Comparison of ENCODE assay signal across 7 cellular contexts in genomic region chr4:159251580-159251979, GRCh38.
DNase-seq lines count a peak whose midpoint lies in the region; ATAC-seq, FAIRE-seq and TF ChIP-seq lines count a peak whose summit lies in the region.
"Not testable (repeated sequence)": the region's sequence is repeated elsewhere in the genome, so short reads cannot be mapped to it uniquely, and the experiment has no call there.

No MANE protein-coding gene starts in this region.

- not testable (repeated sequence) for H2AFZ ChIP-seq in IMR-90 (replicated peaks; ENCODE audit: low read length, poor library complexity)

- 100% methylated on average over 2 of the region's 14 CpGs; no CpG with 5 or more reads in 1 of the 2 experiments for WGBS in IMR-90 (ENCODE audit: extremely low coverage in 2 of 2, insufficient read length in 1 of 2), 2 experiments
- WGBS in heart left ventricle, 4 donors, result 90 to 98% (median 97%) methylated on average over 13 to 14 of the region's 14 CpGs

- H3K27me3 ChIP-seq in IMR-90 (ENCODE audit: control insufficient read depth, insufficient read depth, low read length); heart left ventricle: not testable (repeated sequence)

- peak overlapping the region; percentile 47; the same call in 1 of the 2 replicates for H2BK20ac ChIP-seq in IMR-90 (ENCODE audit: low read depth, low read length)

- not testable (repeated sequence) for BruUV-seq in IMR-90 (replicated peaks; lab: Mats Ljungman, UMichigan)

- POLR2A ChIA-PET in IMR-90 (lab: Charles Lee; ENCODE audit: unreplicated experiment), result not testable (repeated sequence)

- not testable (repeated sequence) for H2BK5ac ChIP-seq in IMR-90 (ENCODE audit: low read depth, low read length, poor library complexity, severe bottlenecking)

- H3K14ac ChIP-seq in IMR-90 (replicated peaks; ENCODE audit: low read depth, low read length), result 0 out of 2 replicates have a peak overlapping the region, but pooled peaks have one; percentile 48

- H3K9ac ChIP-seq in IMR-90 (ENCODE audit: low read depth, low read length); kidney (ENCODE audit: low read length in 2 of 2): not testable (repeated sequence)

- DNase-seq in IMR-90; endothelial cell (ENCODE audit: low spot score); heart left ventricle; neural crest cell (ENCODE audit: low read depth, low spot score): not testable (repeated sequence)
- peak; percentile 29 for DNase-seq in kidney

- H3K27ac Mint-ChIP-seq in endothelial cell (ENCODE audit: unreplicated experiment) (peak overlapping the region; percentile 52), neural crest cell (ENCODE audit: unreplicated experiment) (peak overlapping the region; percentile 50)

- not testable (repeated sequence) for H3K56ac ChIP-seq in IMR-90 (ENCODE audit: extremely low read depth, insufficient read depth, low read length)

- H3K27ac ChIP-seq in IMR-90 (ENCODE audit: insufficient read depth, low read length); kidney (ENCODE audit: low read depth in 2 of 2, low read length in 2 of 2): not testable (repeated sequence)
- H3K27ac ChIP-seq in angular gyrus (ENCODE audit: low read depth, low read length) (peak overlapping the region; percentile 2), heart left ventricle (peak overlapping the region in 7 of 12 donors; percentile 20 to 71 (median 56)), temporal lobe (ENCODE audit: low read depth, low read length) (peak overlapping the region; percentile 15)

- H2BK15ac ChIP-seq in IMR-90 (ENCODE audit: low read depth, low read length), result not testable (repeated sequence)

- H3K23ac ChIP-seq in IMR-90 (ENCODE audit: low read depth, low read length), result not testable (repeated sequence)

- H4K91ac ChIP-seq in IMR-90 (ENCODE audit: insufficient read depth, low read depth, low read length), result peak overlapping the region; percentile 15; the same call in 1 of the 2 replicates

- ATAC-seq in IMR-90 (ENCODE audit: low read depth); heart left ventricle: not testable (repeated sequence)

- not testable (repeated sequence) for H3K9me3 Mint-ChIP-seq in endothelial cell (ENCODE audit: unreplicated experiment); neural crest cell

- H3K9me3 ChIP-seq in IMR-90 (ENCODE audit: control insufficient read depth, insufficient read depth, low read length); heart left ventricle; kidney (ENCODE audit: control insufficient read depth in 1 of 2, low read length in 2 of 2): not testable (repeated sequence)

- H3K4me3 Mint-ChIP-seq in endothelial cell (ENCODE audit: unreplicated experiment), result peak overlapping the region; percentile 81
- H3K4me3 Mint-ChIP-seq in neural crest cell, result not testable (repeated sequence)

- H3K18ac ChIP-seq in IMR-90 (ENCODE audit: low read depth, low read length), result not testable (repeated sequence)

- in situ Hi-C loops in IMR-90 (cut with MboI; ENCODE audit: low sequenced_read_pairs), result not testable (repeated sequence)

- peaks cover 29% of the 10 kb centered on the region for H3K4me1 Mint-ChIP-seq in endothelial cell (ENCODE audit: unreplicated experiment)
- peaks cover 42% of the 10 kb centered on the region for H3K4me1 Mint-ChIP-seq in neural crest cell

- TF ChIP-seq POLR2A in IMR-90 (IDR thresholded peaks at IDR 0.05; ENCODE audit: low read depth, low read length); heart left ventricle (IDR thresholded peaks at IDR 0.05): not testable (repeated sequence)

- TF ChIP-seq RAD21 in IMR-90 (IDR thresholded peaks at IDR 0.05; ENCODE audit: low read length), result not testable (repeated sequence)

- H3K36me3 Mint-ChIP-seq in endothelial cell (ENCODE audit: low read depth, unreplicated experiment), result peaks cover 30% of the 10 kb centered on the region
- peaks cover 28% of the 10 kb centered on the region for H3K36me3 Mint-ChIP-seq in neural crest cell (ENCODE audit: low read depth)

- peak overlapping the region; percentile 42; the same call in 1 of the 2 replicates for H4K5ac ChIP-seq in IMR-90 (ENCODE audit: low read depth, low read length)

- H2AK5ac ChIP-seq in IMR-90 (ENCODE audit: low read depth, low read length), result 0 out of 2 replicates have a peak overlapping the region, but pooled peaks have one; percentile 15

- dilution Hi-C loops in IMR-90 (cut with HindIII; ENCODE audit: low sequenced_read_pairs, unreplicated experiment), result not testable (repeated sequence)

- H3K4ac ChIP-seq in IMR-90 (ENCODE audit: low read depth, low read length), result peak overlapping the region; percentile 51; the same call in 1 of the 2 replicates

- peak overlapping the region in 1 of 2 experiments; percentile 34; a peak in 1 of 4 replicates for H4K8ac ChIP-seq in IMR-90 (ENCODE audit: low read depth in 2 of 2, low read length in 2 of 2)

- TF ChIP-seq CTCF in IMR-90 (conservative IDR thresholded peaks at IDR 0.05; ENCODE audit: low read depth, low read length); endothelial cell (IDR thresholded peaks at IDR 0.05; ENCODE audit: unreplicated experiment); heart left ventricle (IDR thresholded peaks at IDR 0.05); kidney (IDR thresholded peaks at IDR 0.05; ENCODE audit: borderline replicate concordance, extremely low read depth, insufficient read depth); neural crest cell (conservative IDR thresholded peaks at IDR 0.05): not testable (repeated sequence)

- peaks cover 10% of the 10 kb centered on the region for H3K36me3 ChIP-seq in IMR-90 (ENCODE audit: control insufficient read depth, insufficient read depth, low read length)
- H3K36me3 ChIP-seq in heart left ventricle, result peaks cover 0 to 29% (median 0%) of the 10 kb centered on the region in 9 donors
- not testable (repeated sequence) for H3K36me3 ChIP-seq in kidney (ENCODE audit: control insufficient read depth in 1 of 2, insufficient read depth in 2 of 2, low read length in 2 of 2)

- peak overlapping the region; percentile 45; the same call in 1 of the 2 replicates for H2BK120ac ChIP-seq in IMR-90 (ENCODE audit: low read depth, low read length)

- FAIRE-seq in kidney (lab: Jason Lieb, UNC), result not testable (repeated sequence)

- not testable (repeated sequence) for H3K9me1 ChIP-seq in IMR-90 (ENCODE audit: insufficient read depth, low read length)

- CTCF ChIA-PET in IMR-90 (lab: Yijun Ruan, JAX), result not testable (repeated sequence)

- H2AK9ac ChIP-seq in IMR-90 (replicated peaks; ENCODE audit: low read depth, low read length, poor library complexity), result not testable (repeated sequence)

- H3K4me1 ChIP-seq in IMR-90 (ENCODE audit: control insufficient read depth, insufficient read depth, low read length); kidney (ENCODE audit: control insufficient read depth in 1 of 2, insufficient read depth in 1 of 2, low read depth in 1 of 2, low read length in 2 of 2): not testable (repeated sequence)
- peaks cover 0 to 44% (median 27%) of the 10 kb centered on the region in 12 donors for H3K4me1 ChIP-seq in heart left ventricle

- H3K4me2 ChIP-seq in IMR-90 (ENCODE audit: low read depth, low read length), result not testable (repeated sequence)

- H3K79me1 ChIP-seq in IMR-90 (ENCODE audit: low read depth in 1 of 2, low read length in 2 of 2), result peaks cover 23 to 42% of the 10 kb centered on the region in 2 experiments

- not testable (repeated sequence) for H3K27me3 Mint-ChIP-seq in endothelial cell (ENCODE audit: unreplicated experiment); neural crest cell (ENCODE audit: low read depth)

- intact Hi-C loops in IMR-90 (cut with micrococcal nuclease); heart left ventricle (cut with DNase I); kidney (cut with DNase I): not testable (repeated sequence)

- not testable (repeated sequence) for H3K4me3 ChIP-seq in IMR-90 (ENCODE audit: insufficient read depth, low read depth, low read length); heart left ventricle; kidney (ENCODE audit: low read length in 2 of 2)

- not testable (repeated sequence) for H4K20me1 ChIP-seq in IMR-90 (ENCODE audit: insufficient read depth, low read length)
